8 cellular contexts compared by ENCODE assay signal in the genomic region with DNA sequence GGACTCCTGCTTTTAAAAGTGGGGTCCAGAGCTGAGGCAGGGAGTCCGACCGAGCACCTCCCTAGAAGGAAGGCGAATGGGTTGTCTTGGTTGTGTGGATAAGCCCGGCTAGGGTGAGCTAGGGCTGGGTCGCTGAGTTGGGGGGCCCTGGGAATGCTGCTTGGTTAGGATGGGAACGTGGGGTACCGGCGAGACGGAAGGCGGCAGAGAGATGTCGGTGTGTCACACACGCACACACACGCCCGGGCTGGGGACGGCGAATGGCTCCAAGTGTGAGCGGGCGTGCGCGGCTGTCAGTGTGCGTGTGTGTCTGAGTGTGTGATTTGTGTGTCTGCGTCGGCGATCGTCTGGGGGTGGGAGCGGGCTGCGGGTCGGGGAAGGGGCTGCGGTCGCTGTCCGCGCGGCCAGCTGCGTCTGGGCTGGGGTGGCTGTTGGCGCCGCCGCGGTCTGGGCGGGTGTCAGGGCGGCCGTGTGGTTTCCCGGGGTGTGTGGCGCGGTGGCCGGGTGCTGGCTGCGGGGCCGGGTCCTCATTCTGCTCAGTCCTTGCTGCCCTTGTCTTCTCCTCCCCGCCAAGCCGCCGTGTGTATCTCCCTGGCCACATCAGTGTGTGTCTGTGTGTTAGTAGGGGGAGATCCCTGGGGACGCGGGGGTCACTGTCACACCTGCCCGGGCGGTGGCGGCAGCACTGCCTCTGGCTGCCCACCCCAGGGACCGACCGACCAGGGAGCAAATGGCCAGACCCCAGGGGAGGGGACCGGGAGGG. TPM values are rescaled to one million over a fixed set of nuclear protein-coding genes. Genes with fewer than 3 reads are reported as not detected.
DNase-seq lines count a peak whose midpoint lies in the region; ATAC-seq and TF ChIP-seq lines count a peak whose summit lies in the region.

No MANE protein-coding gene starts in this region.

- no peak for TF ChIP-seq CTCF in mucosa of descending colon (IDR thresholded peaks at IDR 0.05)
- TF ChIP-seq CTCF in omental fat pad (IDR thresholded peaks at IDR 0.05): no peak

- H3K36me3 ChIP-seq in HUES48 (ENCODE audit: control insufficient read depth, insufficient read depth, low read length): no peaks in the 10 kb centered on the region
- no peaks in the 10 kb centered on the region for H3K36me3 ChIP-seq in mucosa of descending colon (ENCODE audit: low read depth)

- intact Hi-C loops in mucosa of descending colon (cut with DNase I, micrococcal nuclease): no loop called here

- H3K4me3 ChIP-seq in HUES48 (ENCODE audit: low read depth, low read length) (peak overlapping the region; percentile 62), mucosa of descending colon (no peak overlapping the region)

- no peak for ATAC-seq in activated naive CD8-positive, alpha-beta T cell treated with anti-CD3 and anti-CD28 coated beads, Interleukin-2, amount 10 ng/mL, durations not matched to agents 7 days and 5 days (ENCODE audit: low read depth)
- no peak for ATAC-seq in mucosa of descending colon
- ATAC-seq in omental fat pad (ENCODE audit: low FRiP score): no peak
- no peak for ATAC-seq in GM18502 (IDR thresholded peaks at IDR 0.05; ENCODE audit: poor library complexity, unreplicated experiment)

- no peaks in the 10 kb centered on the region for H3K9me3 Mint-ChIP-seq in activated naive CD8-positive, alpha-beta T cell treated with anti-CD3 and anti-CD28 coated beads, Interleukin-2, amount 10 ng/mL, durations not matched to agents 7 days and 5 days

- peaks cover 49% of the 10 kb centered on the region for H3K4me1 Mint-ChIP-seq in activated naive CD8-positive, alpha-beta T cell treated with anti-CD3 and anti-CD28 coated beads, Interleukin-2, amount 10 ng/mL, durations not matched to agents 7 days and 5 days

- no peak overlapping the region for H3K27ac ChIP-seq in HUES48 (ENCODE audit: low read depth, low read length)

- peak overlapping the region; percentile 52 for H3K27ac Mint-ChIP-seq in activated naive CD8-positive, alpha-beta T cell treated with anti-CD3 and anti-CD28 coated beads, Interleukin-2, amount 10 ng/mL, durations not matched to agents 7 days and 5 days

- H3K36me3 Mint-ChIP-seq in activated naive CD8-positive, alpha-beta T cell treated with anti-CD3 and anti-CD28 coated beads, Interleukin-2, amount 10 ng/mL, durations not matched to agents 7 days and 5 days: peaks cover 1% of the 10 kb centered on the region

- no peak overlapping the region for H3K9ac ChIP-seq in HUES48 (ENCODE audit: low read depth, low read length)

- DNase-seq in CD1c-positive myeloid dendritic cell (ENCODE audit: extremely low spot score): peak; percentile 23
- DNase-seq in activated naive CD8-positive, alpha-beta T cell treated with anti-CD3 and anti-CD28 coated beads, Interleukin-2, amount 10 ng/mL, durations not matched to agents 7 days and 5 days: no peak
- peak; percentile 41 to 62 (median 59) for DNase-seq in mucosa of descending colon
- DNase-seq in omental fat pad (ENCODE audit: low spot score): no peak
- DNase-seq in NOMO-1 treated with DMSO at 0.1 percent for 48 hours (lab: John Stamatoyannopoulos, UW; ENCODE audit: unreplicated experiment): no peak
- DNase-seq in NK-92 treated with Interleukin-12 subunit alpha and Interleukin-12 subunit beta, amount 100 ng/mL, for 24 hours (lab: John Stamatoyannopoulos, UW): no peak

- peaks cover 74% of the 10 kb centered on the region for H3K27me3 ChIP-seq in HUES48 (ENCODE audit: control insufficient read depth, insufficient read depth, low read length)

- H3K9me3 ChIP-seq in HUES48 (ENCODE audit: control insufficient read depth, insufficient read depth, low read length) (no peaks in the 10 kb centered on the region), mucosa of descending colon (no peaks in the 10 kb centered on the region)

- peak overlapping the region; percentile 77 for H3K4me3 Mint-ChIP-seq in activated naive CD8-positive, alpha-beta T cell treated with anti-CD3 and anti-CD28 coated beads, Interleukin-2, amount 10 ng/mL, durations not matched to agents 7 days and 5 days

- H3K4me1 ChIP-seq in HUES48 (ENCODE audit: control insufficient read depth, insufficient read depth, low read length) (peaks cover 20% of the 10 kb centered on the region), mucosa of descending colon (ENCODE audit: low read depth) (peaks cover 58% of the 10 kb centered on the region)

- POLR2A ChIA-PET in activated naive CD8-positive, alpha-beta T cell treated with anti-CD3 and anti-CD28 coated beads, Interleukin-2, amount 10 ng/mL, durations not matched to agents 7 days and 5 days (lab: Charles Lee): interaction anchor here (0.5 to 1.4 kb wide), 4 partner anchors 8 to 95 kb away, joined by 3 to 5 read pairs (median 3); no protein-coding TSS in a partner anchor

- H3K27me3 Mint-ChIP-seq in activated naive CD8-positive, alpha-beta T cell treated with anti-CD3 and anti-CD28 coated beads, Interleukin-2, amount 10 ng/mL, durations not matched to agents 7 days and 5 days: peaks cover 61% of the 10 kb centered on the region

RNA-seq across cellular contexts. Expression of gene EFNA3, which starts 1.0 kb away (rescaled TPM):
- total RNA-seq in activated naive CD8-positive, alpha-beta T cell treated with anti-CD3 and anti-CD28 coated beads, Interleukin-2, amount 10 ng/mL, durations not matched to agents 7 days and 5 days: 1 to 10 TPM; 3.6 to 4.2 TPM
- total RNA-seq in mucosa of descending colon (10 to 100 TPM in 1 of 3 donors, 1 to 10 TPM in 2; 2.1 to 17.4 (median 5.6) TPM), omental fat pad (1 to 10 TPM in 2 of 4 donors, under 1 TPM in 1, not detected in 1; 0.84 to 1.8 (median 1.6) TPM)

RNA-seq across cellular contexts. Expression of gene EFNA4, which starts 16.1 kb away (rescaled TPM):
- 1 to 10 TPM; 7.9 to 8.1 TPM for total RNA-seq in activated naive CD8-positive, alpha-beta T cell treated with anti-CD3 and anti-CD28 coated beads, Interleukin-2, amount 10 ng/mL, durations not matched to agents 7 days and 5 days
- total RNA-seq in mucosa of descending colon (10 to 100 TPM; 12.3 to 27.2 (median 26.4) TPM), omental fat pad (1 to 10 TPM; 1.7 to 5.0 (median 4.4) TPM)

RNA-seq across cellular contexts. Expression of gene ADAM15, which starts 28.6 kb away (rescaled TPM):
- 10 to 100 TPM; 37.0 to 37.3 TPM for total RNA-seq in activated naive CD8-positive, alpha-beta T cell treated with anti-CD3 and anti-CD28 coated beads, Interleukin-2, amount 10 ng/mL, durations not matched to agents 7 days and 5 days
- total RNA-seq in mucosa of descending colon (100 to 1,000 TPM in 1 of 3 donors, 10 to 100 TPM in 2; 71.8 to 148 (median 79.7) TPM), omental fat pad (100 to 1,000 TPM; 116 to 262 (median 157) TPM)

RNA-seq across cellular contexts. Expression of gene DCST1, which starts 46.0 kb away (rescaled TPM):
- total RNA-seq in activated naive CD8-positive, alpha-beta T cell treated with anti-CD3 and anti-CD28 coated beads, Interleukin-2, amount 10 ng/mL, durations not matched to agents 7 days and 5 days: not detected
- total RNA-seq in mucosa of descending colon (under 1 TPM in 2 of 3 donors, not detected in 1; 0.19 to 0.20 TPM), omental fat pad (not detected)

RNA-seq across cellular contexts. Expression of gene DCST2, which starts 46.1 kb away (rescaled TPM):
- total RNA-seq in activated naive CD8-positive, alpha-beta T cell treated with anti-CD3 and anti-CD28 coated beads, Interleukin-2, amount 10 ng/mL, durations not matched to agents 7 days and 5 days: 1 to 10 TPM in 1 of 2 experiments, under 1 TPM in 1; 0.91 to 1.4 TPM
- total RNA-seq in mucosa of descending colon (1 to 10 TPM; 1.7 to 3.3 (median 2.3) TPM), omental fat pad (under 1 TPM in 3 of 4 donors, not detected in 1; 0.36 to 0.79 (median 0.38) TPM)

Comparison
In these comparisons a context has a peak if more than half of its experiments do, and no peak if none do; other contexts are left out.
1. DNase-seq: peak in CD1c-positive myeloid dendritic cell (single experiment) and mucosa of descending colon (3 of 3); none in activated naive CD8-positive, alpha-beta T cell treated with anti-CD3 and anti-CD28 coated beads, Interleukin-2, amount 10 ng/mL, durations not matched to agents 7 days and 5 days (single experiment), omental fat pad (single experiment), NOMO-1 treated with DMSO at 0.1 percent for 48 hours (single experiment) and NK-92 treated with Interleukin-12 subunit alpha and Interleukin-12 subunit beta, amount 100 ng/mL, for 24 hours (single experiment).